In genomic region chr9:94928696-94929372, GRCh38 we compare ENCODE assay signal across 16 cellular contexts.
A peak's percentile ranks its signal among the peaks of the same experiment; 100 is the strongest.
DNase-seq lines count a peak whose midpoint lies in the region; ATAC-seq, FAIRE-seq and TF ChIP-seq lines count a peak whose summit lies in the region.
"Had no signal": no experiment of that assay in that cellular context is flagged by ENCODE, and none has a peak within 500 bp of the region (broad histone marks: within the 10 kb centered on the region; RNA-seq: fewer than 3 reads in every experiment).

No MANE protein-coding gene starts in this region.

- H3K27ac ChIP-seq in RWPE1 (peak overlapping the region; percentile 93), endothelial cell of umbilical vein (ENCODE audit: insufficient read depth, low read depth, low read length) (peak overlapping the region; percentile 97)
- H3K27ac ChIP-seq: cardiac muscle cell, SK-N-MC had no signal

- TF ChIP-seq CTCF in RWPE1 (conservative IDR thresholded peaks at IDR 0.05; ENCODE audit: low read depth) = no peak
- TF ChIP-seq CTCF in endothelial cell of umbilical vein (IDR thresholded peaks at IDR 0.05; ENCODE audit: extremely low read depth in 1 of 2, insufficient read depth in 1 of 2, low read depth in 1 of 2, low read length in 2 of 2) = no peak

- no peaks in the 10 kb centered on the region for H3K27me3 ChIP-seq in endothelial cell of umbilical vein (ENCODE audit: control insufficient read depth in 2 of 2, insufficient read depth in 2 of 2, low read length in 2 of 2)
- H3K27me3 ChIP-seq: cardiac muscle cell, gastrocnemius medialis, stomach had no signal

- peaks cover 19% of the 10 kb centered on the region for H3K4me1 ChIP-seq in endothelial cell of umbilical vein (ENCODE audit: control insufficient read depth, extremely low read depth, insufficient read depth, low read length)

- no peaks in the 10 kb centered on the region for H3K36me3 ChIP-seq in endothelial cell of umbilical vein (ENCODE audit: control insufficient read depth in 2 of 2, extremely low read depth in 1 of 2, insufficient read depth in 2 of 2, low read length in 2 of 2)
- H3K36me3 ChIP-seq: cardiac muscle cell, gastrocnemius medialis, stomach had no signal

- CTCF ChIA-PET in RWPE1 (lab: Yijun Ruan, JAX) (interaction anchor here (0.5 to 0.7 kb wide), 3 partner anchors 163 to 199 kb away, joined by 3 read pairs; no protein-coding TSS in a partner anchor), endothelial cell of umbilical vein (lab: Charles Lee) (interaction anchor here (0.7 to 2.6 kb wide), 10 partner anchors 11 to 97 kb away, joined by 3 to 7 read pairs (median 4); no protein-coding TSS in a partner anchor)

- H3K9me1 ChIP-seq in endothelial cell of umbilical vein (replicated peaks; ENCODE audit: control insufficient read depth, extremely low read depth, insufficient read depth, low read length) = no peaks in the 10 kb centered on the region

- peak; percentile 38 for FAIRE-seq in endothelial cell of umbilical vein (lab: Jason Lieb, UNC)
- FAIRE-seq: GM12891 had no signal

- H2AFZ ChIP-seq in endothelial cell of umbilical vein (ENCODE audit: low read depth, low read length) = peak overlapping the region; percentile 2

- POLR2A ChIA-PET in RWPE1 (lab: Yijun Ruan, JAX; ENCODE audit: low non-redundant PET) = no interaction called here
- POLR2A ChIA-PET in endothelial cell of umbilical vein (lab: Charles Lee) = interaction anchor here (1.2 kb wide), 1 partner anchor 22 kb away, joined by 3 read pairs; no protein-coding TSS in a partner anchor

- dilution Hi-C loops in endothelial cell of umbilical vein (cut with MboI; ENCODE audit: extremely low pct_ligation_motif_present, low sequenced_read_pairs) = no loop called here

- H3K4me3 ChIP-seq in endothelial cell of umbilical vein (replicated peaks in 1 of 3; ENCODE audit: insufficient read depth in 1 of 3, low read depth in 1 of 3, low read length in 3 of 3) = no peak overlapping the region
- H3K4me3 ChIP-seq: cardiac muscle cell, gastrocnemius medialis, SK-N-MC, stomach had no signal

- H3K9me3 ChIP-seq in endothelial cell of umbilical vein (replicated peaks; ENCODE audit: control insufficient read depth, insufficient read depth, low read length) = no peaks in the 10 kb centered on the region
- H3K9me3 ChIP-seq: gastrocnemius medialis, stomach had no signal

- TF ChIP-seq POLR2A in endothelial cell of umbilical vein (IDR thresholded peaks at IDR 0.05; ENCODE audit: low read depth, low read length) = no peak

- no TSS peak for BruUV-seq in endothelial cell of umbilical vein (replicated peaks; lab: Mats Ljungman, UMichigan)

- H3K9ac ChIP-seq in endothelial cell of umbilical vein (replicated peaks; ENCODE audit: extremely low read depth, insufficient read depth, low read length) = peak overlapping the region; percentile 19

- peak overlapping the region; percentile 27 for H3K4me2 ChIP-seq in endothelial cell of umbilical vein (ENCODE audit: insufficient read depth, low read length)

- no peaks in the 10 kb centered on the region for H4K20me1 ChIP-seq in endothelial cell of umbilical vein (replicated peaks; ENCODE audit: control insufficient read depth, extremely low read depth, insufficient read depth, low read length)

- intact Hi-C loops in endothelial cell of umbilical vein (cut with micrococcal nuclease) = loop anchor here (1.0 to 5.0 kb wide), 10 partner anchors 8 to 146 kb away; no protein-coding TSS in a partner anchor

- H3K79me2 ChIP-seq in endothelial cell of umbilical vein (ENCODE audit: control insufficient read depth, insufficient read depth, low read length) = no peaks in the 10 kb centered on the region

- ATAC-seq in HG02884 (IDR thresholded peaks at IDR 0.05; ENCODE audit: unreplicated experiment) = no peak
- ATAC-seq in HG03139 (IDR thresholded peaks at IDR 0.05; ENCODE audit: unreplicated experiment) = no peak

- DNase-seq in NCI-H1105 treated with DMSO at 0.1 percent for 48 hours (lab: John Stamatoyannopoulos, UW) = peak; percentile 1
- no peak for DNase-seq in NCI-H1105 (lab: John Stamatoyannopoulos, UW)
- DNase-seq in RWPE1 (ENCODE audit: low spot score) = no peak
- peak; percentile 35 for DNase-seq in endothelial cell of umbilical vein (ENCODE audit: low read depth, low spot score)
- peak; percentile 56 for DNase-seq in pons (ENCODE audit: low spot score)
- DNase-seq in stimulated activated naive CD4-positive, alpha-beta T cell (lab: John Stamatoyannopoulos, UW) = no peak
- DNase-seq: gastrocnemius medialis; Kasumi-1; NCI-H526 treated with DMSO at 0.1 percent for 48 hours; stimulated activated CD4-positive, alpha-beta T cell treated with anti-CD3 and anti-CD28 coated beads, Interleukin-4, amount 100 ng/mL, for 1 hour; stomach had no signal

TF ChIP-seq in endothelial cell of umbilical vein, 7 proteins besides CTCF, POLR2A, EP300 and RAD21:
- TF ChIP-seq FOS (IDR thresholded peaks at IDR 0.05; ENCODE audit: borderline replicate concordance, insufficient read depth, low read length) (no peak), MYC (IDR thresholded peaks at IDR 0.05; ENCODE audit: low read depth, low read length) (no peak), POLR2AphosphoS5 (IDR thresholded peaks at IDR 0.05; ENCODE audit: insufficient read depth, low read depth, low read length) (no peak), JUN (IDR thresholded peaks at IDR 0.05; ENCODE audit: borderline replicate concordance, insufficient read depth, insufficient read length, low read depth) (no peak), MAX (IDR thresholded peaks at IDR 0.05; ENCODE audit: insufficient read depth, insufficient read length) (no peak), EZH2 (IDR thresholded peaks at IDR 0.05; ENCODE audit: borderline replicate concordance, low read depth, low read length, severe bottlenecking) (no peak), GATA2 (IDR thresholded peaks at IDR 0.05; ENCODE audit: insufficient read depth, insufficient read length, low read depth, low read length) (no peak)

Comparison
In these comparisons a context has a peak if more than half of its experiments do, and no peak if none do; other contexts are left out.
1. DNase-seq: peak in NCI-H1105 treated with DMSO at 0.1 percent for 48 hours (single experiment), endothelial cell of umbilical vein (single experiment) and pons (single experiment); none in NCI-H1105 (single experiment), RWPE1 (single experiment) and stimulated activated naive CD4-positive, alpha-beta T cell (0 of 6).